In genomic region chr1:184851822-184852746, GRCh38 we compare ENCODE assay signal across 23 cellular contexts.
"Had no signal": no experiment of that assay in that cellular context is flagged by ENCODE, and none has a peak within 500 bp of the region (broad histone marks: within the 10 kb centered on the region; RNA-seq: fewer than 3 reads in every experiment).

No MANE protein-coding gene starts in this region.

- H3K36me3 ChIP-seq: lower lobe of right lung, ovary, right lobe of liver, stomach, thoracic aorta, transverse colon had no signal

- H3K27ac ChIP-seq: lower lobe of right lung, ovary, right lobe of liver, stomach, thoracic aorta, transverse colon had no signal

- H3K27me3 ChIP-seq: heart right ventricle, ovary, right lobe of liver, stomach, transverse colon had no signal

- FAIRE-seq: endothelial cell of umbilical vein, islet of Langerhans had no signal

- H3K4me1 ChIP-seq: right lobe of liver, transverse colon had no signal

- H3K9me3 ChIP-seq: heart right ventricle, lower lobe of right lung, ovary, right lobe of liver, stomach, thoracic aorta, transverse colon had no signal

- ATAC-seq: left lobe of liver; lower lobe of right lung; natural killer cell; right lobe of liver; stimulated activated naive B cell treated with anti-CD40 and anti-IgM and Interleukin-4, amounts not matched to agents 10 μg/mL and 1 μg/mL and 100 μg/mL, for 72 hours had no signal

- H3K4me3 ChIP-seq: coronary artery, heart right ventricle, lower lobe of right lung, ovary, right lobe of liver, stomach, thoracic aorta, transverse colon had no signal

- DNase-seq: effector CD4-positive, alpha-beta T cell; endodermal cell; foreskin melanocyte; heart right ventricle; hypothalamus; kidney glomerular epithelial cell; lower lobe of right lung; natural killer cell; nucleus accumbens; ovary; right lobe of liver; stimulated activated CD4-positive, alpha-beta T cell treated with anti-CD3 and anti-CD28 coated beads, Interleukin-15, amount 100 ng/mL, for 24 hours; stimulated activated CD4-positive, alpha-beta T cell treated with anti-CD3 and anti-CD28 coated beads, Interleukin-1b, Interleukin-23, amount 100 ng/mL, for 48 hours; stimulated activated CD4-positive, alpha-beta T cell treated with anti-CD3 and anti-CD28 coated beads, Interleukin-4, amount 100 ng/mL, for 4 hours; stimulated activated naive B cell treated with anti-CD40 and anti-IgM and Interleukin-4, amounts not matched to agents 10 μg/mL and 1 μg/mL and 100 μg/mL, for 72 hours; stomach; substantia nigra; transverse colon had no signal
